10 cellular contexts compared by ENCODE assay signal in the genomic region with DNA sequence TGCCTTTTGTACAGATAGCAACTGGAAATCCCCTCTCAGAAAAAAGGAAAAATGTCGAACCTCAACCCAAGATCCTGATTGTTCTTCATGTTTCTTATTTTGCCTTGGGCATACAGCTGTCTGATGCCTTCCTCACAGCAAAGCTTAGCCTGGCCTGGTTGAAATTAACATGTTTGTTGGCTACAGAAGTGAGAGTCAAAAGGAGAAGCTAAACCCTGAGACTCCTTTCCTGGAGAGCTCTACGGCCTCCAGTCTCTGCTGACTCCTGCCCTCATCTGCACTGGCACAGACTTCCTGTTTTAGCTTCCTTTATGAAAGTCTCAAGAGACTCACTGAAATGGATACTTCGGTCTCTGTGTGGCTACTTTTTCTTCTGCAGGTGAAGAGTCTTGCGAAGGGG.
A peak's percentile ranks its signal among the peaks of the same experiment; 100 is the strongest.
DNase-seq lines count a peak whose midpoint lies in the region; ATAC-seq lines count a peak whose summit lies in the region.
"Had no signal": no experiment of that assay in that cellular context is flagged by ENCODE, and none has a peak within 500 bp of the region (broad histone marks: within the 10 kb centered on the region; RNA-seq: fewer than 3 reads in every experiment).

No MANE protein-coding gene starts in this region.

- peaks cover 0 to 23% (median 6%) of the 10 kb centered on the region in 7 donors for H3K4me1 Mint-ChIP-seq in naive thymus-derived CD4-positive, alpha-beta T cell
- peaks cover 6% of the 10 kb centered on the region for H3K4me1 Mint-ChIP-seq in activated T-cell treated with anti-CD3 and anti-CD28 coated beads, Interleukin-2, amount 50 U/mL, for 24 hours (ENCODE audit: low read depth)

- no peaks in the 10 kb centered on the region for H3K4me1 ChIP-seq in naive thymus-derived CD4-positive, alpha-beta T cell (ENCODE audit: control insufficient read depth in 2 of 2, insufficient read depth in 2 of 2, low read length in 2 of 2)
- H3K4me1 ChIP-seq: pancreas, tibial nerve had no signal

- POLR2A ChIA-PET in naive thymus-derived CD4-positive, alpha-beta T cell (lab: Charles Lee) = interaction anchor here (0.6 kb wide), 1 partner anchor 406 kb away, joined by 3 read pairs; no protein-coding TSS in a partner anchor

- H3K36me3 ChIP-seq in naive thymus-derived CD4-positive, alpha-beta T cell (ENCODE audit: control insufficient read depth in 2 of 3, insufficient read depth in 3 of 3, low read length in 3 of 3) = no peaks in the 10 kb centered on the region
- H3K36me3 ChIP-seq: pancreas, tibial nerve had no signal

- DNase-seq in NOMO-1 (lab: John Stamatoyannopoulos, UW; ENCODE audit: unreplicated experiment in 2 of 2) (peak; percentile 87 to 95), NCI-H2029 (lab: John Stamatoyannopoulos, UW) (no peak), dermis blood vessel endothelial cell (no peak), iPS-NIHi11 (ENCODE audit: low spot score) (no peak)
- DNase-seq in naive thymus-derived CD4-positive, alpha-beta T cell = no peak
- DNase-seq in activated T-cell treated with anti-CD3 and anti-CD28 coated beads, Interleukin-2, amount 50 U/mL, for 24 hours = no peak

- H3K4me3 Mint-ChIP-seq in naive thymus-derived CD4-positive, alpha-beta T cell = no peak overlapping the region
- H3K4me3 Mint-ChIP-seq in activated T-cell treated with anti-CD3 and anti-CD28 coated beads, Interleukin-2, amount 50 U/mL, for 24 hours = no peak overlapping the region

- intact Hi-C loops in naive thymus-derived CD4-positive, alpha-beta T cell (cut with micrococcal nuclease) = no loop called here

- no peaks in the 10 kb centered on the region for H3K9me3 ChIP-seq in naive thymus-derived CD4-positive, alpha-beta T cell (ENCODE audit: control insufficient read depth in 2 of 3, low read length in 3 of 3)
- H3K9me3 ChIP-seq: pancreas, tibial nerve had no signal

- CTCF ChIA-PET in naive thymus-derived CD4-positive, alpha-beta T cell (lab: Charles Lee) = interaction anchor here (0.6 kb wide), 1 partner anchor 386 kb away, joined by 3 read pairs; no protein-coding TSS in a partner anchor

- peaks cover 0 to 4% (median 0%) of the 10 kb centered on the region in 11 donors for H3K9me3 Mint-ChIP-seq in naive thymus-derived CD4-positive, alpha-beta T cell
- H3K9me3 Mint-ChIP-seq in activated T-cell treated with anti-CD3 and anti-CD28 coated beads, Interleukin-2, amount 50 U/mL, for 24 hours = no peaks in the 10 kb centered on the region

- no peak overlapping the region for H3K27ac Mint-ChIP-seq in naive thymus-derived CD4-positive, alpha-beta T cell
- H3K27ac Mint-ChIP-seq in activated T-cell treated with anti-CD3 and anti-CD28 coated beads, Interleukin-2, amount 50 U/mL, for 24 hours = no peak overlapping the region

- no peaks in the 10 kb centered on the region for H3K36me3 Mint-ChIP-seq in naive thymus-derived CD4-positive, alpha-beta T cell
- no peaks in the 10 kb centered on the region for H3K36me3 Mint-ChIP-seq in activated T-cell treated with anti-CD3 and anti-CD28 coated beads, Interleukin-2, amount 50 U/mL, for 24 hours (ENCODE audit: low read depth)

- H3K27ac ChIP-seq in naive thymus-derived CD4-positive, alpha-beta T cell (ENCODE audit: low read depth, low read length) = no peak overlapping the region

- peak; percentile 79 for ATAC-seq in GM19023 (IDR thresholded peaks at IDR 0.05; ENCODE audit: unreplicated experiment)
- peak; percentile 64 for ATAC-seq in HG02840 (IDR thresholded peaks at IDR 0.05; ENCODE audit: low FRiP score, unreplicated experiment)
- peak; percentile 75 for ATAC-seq in naive thymus-derived CD4-positive, alpha-beta T cell

- no peaks in the 10 kb centered on the region for H3K27me3 ChIP-seq in naive thymus-derived CD4-positive, alpha-beta T cell (ENCODE audit: control insufficient read depth in 2 of 2, insufficient read depth in 2 of 2, low read length in 2 of 2)
- H3K27me3 ChIP-seq: pancreas, tibial nerve had no signal

- H3K4me3 ChIP-seq in naive thymus-derived CD4-positive, alpha-beta T cell (ENCODE audit: low read length) = no peak overlapping the region
- H3K4me3 ChIP-seq: pancreas, tibial nerve had no signal

- peaks cover 0 to 3% (median 0%) of the 10 kb centered on the region in 5 donors for H3K27me3 Mint-ChIP-seq in naive thymus-derived CD4-positive, alpha-beta T cell
- peaks cover 3% of the 10 kb centered on the region for H3K27me3 Mint-ChIP-seq in activated T-cell treated with anti-CD3 and anti-CD28 coated beads, Interleukin-2, amount 50 U/mL, for 24 hours

Comparison
In these comparisons a context has a peak if more than half of its experiments do, and no peak if none do; other contexts are left out.
1. DNase-seq: peak in NOMO-1 (2 of 2); none in naive thymus-derived CD4-positive, alpha-beta T cell (0 of 9), activated T-cell treated with anti-CD3 and anti-CD28 coated beads, Interleukin-2, amount 50 U/mL, for 24 hours (single experiment), NCI-H2029 (single experiment), dermis blood vessel endothelial cell (single experiment) and iPS-NIHi11 (single experiment).
2. Peak in every context shown above with its lines, with median percentiles within 50 percentile points of each other: ATAC-seq.